12 cellular contexts compared by ENCODE assay signal in genomic region chr5:56183507-56183906, GRCh38. TPM values are rescaled to one million over a fixed set of nuclear protein-coding genes. Genes with fewer than 3 reads are reported as not detected.
A peak's percentile ranks its signal among the peaks of the same experiment; 100 is the strongest.
DNase-seq lines count a peak whose midpoint lies in the region; ATAC-seq, FAIRE-seq and TF ChIP-seq lines count a peak whose summit lies in the region.
"Had no signal": no experiment of that assay in that cellular context is flagged by ENCODE, and none has a peak within 500 bp of the region (broad histone marks: within the 10 kb centered on the region; RNA-seq: fewer than 3 reads in every experiment).

No MANE protein-coding gene starts in this region.

- no peak overlapping the region for H3K23ac ChIP-seq in IMR-90 (ENCODE audit: low read depth, low read length)

- no peak for TF ChIP-seq CTCF in IMR-90 (conservative IDR thresholded peaks at IDR 0.05; ENCODE audit: low read depth, low read length)
- TF ChIP-seq CTCF in bronchial epithelial cell (IDR thresholded peaks at IDR 0.05; ENCODE audit: insufficient read depth, low read length, severe bottlenecking), result no peak

- H2AFZ ChIP-seq in IMR-90 (replicated peaks; ENCODE audit: low read length, poor library complexity), result no peak overlapping the region

- H3K4me3 ChIP-seq in IMR-90 (ENCODE audit: insufficient read depth, low read depth, low read length) (no peak overlapping the region), bronchial epithelial cell (ENCODE audit: low read depth, low read length) (no peak overlapping the region)
- no peak overlapping the region for H3K4me3 ChIP-seq in naive thymus-derived CD4-positive, alpha-beta T cell (ENCODE audit: low read length)

- H3K27me3 Mint-ChIP-seq in naive thymus-derived CD4-positive, alpha-beta T cell, result peaks cover 0 to 10% (median 0%) of the 10 kb centered on the region in 5 donors

- no peak overlapping the region for H2AK9ac ChIP-seq in IMR-90 (replicated peaks; ENCODE audit: low read depth, low read length, poor library complexity)

- peak overlapping the region; percentile 86 for H2BK20ac ChIP-seq in IMR-90 (ENCODE audit: low read depth, low read length)

- in situ Hi-C loops in IMR-90 (cut with MboI; ENCODE audit: low sequenced_read_pairs), result no loop called here

- H3K36me3 ChIP-seq in IMR-90 (ENCODE audit: control insufficient read depth, insufficient read depth, low read length) (no peaks in the 10 kb centered on the region), bronchial epithelial cell (ENCODE audit: control insufficient read depth, insufficient read depth, low read length) (no peaks in the 10 kb centered on the region)
- H3K36me3 ChIP-seq in naive thymus-derived CD4-positive, alpha-beta T cell (ENCODE audit: control insufficient read depth in 2 of 3, insufficient read depth in 3 of 3, low read length in 3 of 3), result no peaks in the 10 kb centered on the region
- H3K36me3 ChIP-seq: neutrophil had no signal

- H3K36me3 Mint-ChIP-seq in naive thymus-derived CD4-positive, alpha-beta T cell, result no peaks in the 10 kb centered on the region

- H2BK5ac ChIP-seq in IMR-90 (ENCODE audit: low read depth, low read length, poor library complexity, severe bottlenecking), result peak overlapping the region; percentile 7

- no peak overlapping the region for H3K4me3 Mint-ChIP-seq in naive thymus-derived CD4-positive, alpha-beta T cell

- no peak overlapping the region; the same call in 1 of the 2 replicates for H3K18ac ChIP-seq in IMR-90 (ENCODE audit: low read depth, low read length)

- DNase-seq in DMS53 treated with DMSO at 0.1 percent for 48 hours (lab: John Stamatoyannopoulos, UW; ENCODE audit: unreplicated experiment) (peak; percentile 29), IMR-90 (peak; percentile 98), bronchial epithelial cell (ENCODE audit: low read depth) (peak; percentile 98), NCI-H510A (lab: John Stamatoyannopoulos, UW) (no peak), SKM-1 (lab: John Stamatoyannopoulos, UW; ENCODE audit: unreplicated experiment) (no peak)
- DNase-seq in naive thymus-derived CD4-positive, alpha-beta T cell, result no peak
- DNase-seq: NCI-H187 had no signal

- no peaks in the 10 kb centered on the region for H4K20me1 ChIP-seq in IMR-90 (ENCODE audit: insufficient read depth, low read length)

- peak overlapping the region; percentile 70 for H4K91ac ChIP-seq in IMR-90 (ENCODE audit: insufficient read depth, low read depth, low read length)

- peak overlapping the region; percentile 75 for H3K4ac ChIP-seq in IMR-90 (ENCODE audit: low read depth, low read length)

- peak overlapping the region in 2 of 9 donors; percentile 5 to 7 for H3K27ac Mint-ChIP-seq in naive thymus-derived CD4-positive, alpha-beta T cell

- peak overlapping the region; percentile 69 for H2BK120ac ChIP-seq in IMR-90 (ENCODE audit: low read depth, low read length)

- H3K14ac ChIP-seq in IMR-90 (replicated peaks; ENCODE audit: low read depth, low read length), result peak overlapping the region; percentile 24; the same call in 1 of the 2 replicates

- no TSS peak for BruUV-seq in IMR-90 (replicated peaks; lab: Mats Ljungman, UMichigan)

- CTCF ChIA-PET in IMR-90 (lab: Yijun Ruan, JAX), result no interaction called here
- CTCF ChIA-PET in naive thymus-derived CD4-positive, alpha-beta T cell (lab: Charles Lee), result interaction anchor here (1.2 kb wide), 1 partner anchor 244 kb away, joined by 3 read pairs; no protein-coding TSS in a partner anchor

- peak; percentile 50 for FAIRE-seq in bronchial epithelial cell (lab: Jason Lieb, UNC)

- H3K4me2 ChIP-seq in IMR-90 (ENCODE audit: low read depth, low read length), result no peak overlapping the region

- no peak overlapping the region for H4K5ac ChIP-seq in IMR-90 (ENCODE audit: low read depth, low read length)

- ATAC-seq in IMR-90 (ENCODE audit: low read depth) (peak; percentile 94), GM18502 (IDR thresholded peaks at IDR 0.05; ENCODE audit: poor library complexity, unreplicated experiment) (no peak), HG03097 (IDR thresholded peaks at IDR 0.05; ENCODE audit: low FRiP score, unreplicated experiment) (no peak)
- peak; percentile 68 for ATAC-seq in naive thymus-derived CD4-positive, alpha-beta T cell

- no peak for TF ChIP-seq RAD21 in IMR-90 (IDR thresholded peaks at IDR 0.05; ENCODE audit: low read length)

- no peak overlapping the region for H3K56ac ChIP-seq in IMR-90 (ENCODE audit: extremely low read depth, insufficient read depth, low read length)

- H4K8ac ChIP-seq in IMR-90 (ENCODE audit: low read depth in 2 of 2, low read length in 2 of 2), result peak overlapping the region in 1 of 2 experiments; percentile 24; a peak in 1 of 4 replicates

- H2AK5ac ChIP-seq in IMR-90 (ENCODE audit: low read depth, low read length), result peak overlapping the region; percentile 56

- H3K9me3 Mint-ChIP-seq in naive thymus-derived CD4-positive, alpha-beta T cell, result no peaks in the 10 kb centered on the region

- H3K4me1 ChIP-seq in IMR-90 (ENCODE audit: control insufficient read depth, insufficient read depth, low read length), result peaks cover 7% of the 10 kb centered on the region
- no peaks in the 10 kb centered on the region for H3K4me1 ChIP-seq in naive thymus-derived CD4-positive, alpha-beta T cell (ENCODE audit: control insufficient read depth in 2 of 2, insufficient read depth in 2 of 2, low read length in 2 of 2)

- TF ChIP-seq POLR2A in IMR-90 (IDR thresholded peaks at IDR 0.05; ENCODE audit: low read depth, low read length), result no peak

- peak overlapping the region; percentile 39; the same call in 2 of the 3 replicates for H2BK15ac ChIP-seq in IMR-90 (ENCODE audit: low read depth, low read length)

- no peak overlapping the region; the same call in 1 of the 2 replicates for H3K27ac ChIP-seq in IMR-90 (ENCODE audit: insufficient read depth, low read length)
- no peak overlapping the region for H3K27ac ChIP-seq in naive thymus-derived CD4-positive, alpha-beta T cell (ENCODE audit: low read depth, low read length)
- H3K27ac ChIP-seq: neutrophil had no signal

- peaks cover 10% of the 10 kb centered on the region for H3K9me1 ChIP-seq in IMR-90 (ENCODE audit: insufficient read depth, low read length)

- intact Hi-C loops in IMR-90 (cut with micrococcal nuclease), result no loop called here
- intact Hi-C loops in naive thymus-derived CD4-positive, alpha-beta T cell (cut with micrococcal nuclease), result no loop called here

- H3K79me1 ChIP-seq in IMR-90 (ENCODE audit: low read depth in 1 of 2, low read length in 2 of 2), result no peaks in the 10 kb centered on the region

- peaks cover 0 to 4% (median 0%) of the 10 kb centered on the region in 7 donors for H3K4me1 Mint-ChIP-seq in naive thymus-derived CD4-positive, alpha-beta T cell

- dilution Hi-C loops in IMR-90 (cut with HindIII; ENCODE audit: low sequenced_read_pairs, unreplicated experiment), result no loop called here

- WGBS in IMR-90 (ENCODE audit: extremely low coverage in 2 of 2, insufficient read length in 1 of 2), 2 experiments, result no CpG with 5 or more reads among the region's 4 CpGs

- POLR2A ChIA-PET in IMR-90 (lab: Charles Lee; ENCODE audit: unreplicated experiment), result no interaction called here
- POLR2A ChIA-PET in naive thymus-derived CD4-positive, alpha-beta T cell (lab: Charles Lee), result no interaction called here

- H3K27me3 ChIP-seq in IMR-90 (ENCODE audit: control insufficient read depth, insufficient read depth, low read length), result no peaks in the 10 kb centered on the region
- no peaks in the 10 kb centered on the region for H3K27me3 ChIP-seq in bronchial epithelial cell (ENCODE audit: control insufficient read depth, insufficient read depth, low read length)
- H3K27me3 ChIP-seq in naive thymus-derived CD4-positive, alpha-beta T cell (ENCODE audit: control insufficient read depth in 2 of 2, insufficient read depth in 2 of 2, low read length in 2 of 2), result no peaks in the 10 kb centered on the region

- no peaks in the 10 kb centered on the region for H3K9me3 ChIP-seq in IMR-90 (ENCODE audit: control insufficient read depth, insufficient read depth, low read length)
- H3K9me3 ChIP-seq in naive thymus-derived CD4-positive, alpha-beta T cell (ENCODE audit: control insufficient read depth in 2 of 3, low read length in 3 of 3), result no peaks in the 10 kb centered on the region
- H3K9me3 ChIP-seq: neutrophil had no signal

- H3K9ac ChIP-seq in IMR-90 (ENCODE audit: low read depth, low read length), result no peak overlapping the region

TF ChIP-seq in IMR-90, 13 proteins besides CTCF, POLR2A, EP300 and RAD21 (continues in another document):
- TF ChIP-seq CEBPB (IDR thresholded peaks at IDR 0.05; ENCODE audit: low read depth, low read length), result 0 out of 2 replicates have a peak, but pooled peaks have one; percentile 0
- TF ChIP-seq FOS (IDR thresholded peaks at IDR 0.05; ENCODE audit: low read depth, low read length), result peak; percentile 93
- no peak for TF ChIP-seq MAZ (IDR thresholded peaks at IDR 0.05; ENCODE audit: borderline replicate concordance, low read depth, low read length)
- no peak for TF ChIP-seq RFX5 (IDR thresholded peaks at IDR 0.05; ENCODE audit: low read depth, low read length)
- no peak for TF ChIP-seq MAFK (IDR thresholded peaks at IDR 0.05; ENCODE audit: low read depth, low read length)
- TF ChIP-seq BHLHE40 (IDR thresholded peaks at IDR 0.05; ENCODE audit: low read depth, low read length), result peak; percentile 81
- no peak for TF ChIP-seq MXI1 (IDR thresholded peaks at IDR 0.05; ENCODE audit: borderline replicate concordance, low read depth, low read length)
- TF ChIP-seq NFE2L2 (IDR thresholded peaks at IDR 0.05; ENCODE audit: low read depth, low read length), result no peak
- TF ChIP-seq ELK1 (IDR thresholded peaks at IDR 0.05; ENCODE audit: borderline replicate concordance, low read depth, low read length), result no peak

RNA-seq across cellular contexts. Expression of gene ANKRD55, which starts 49.6 kb away (rescaled TPM):
- total RNA-seq in IMR-90 (2012; rRNA removed) (0.28 TPM in 1 of 2 replicates, not detected in the other), bronchial epithelial cell (not detected in 2 replicates)
- not detected in 2 replicates for polyA plus RNA-seq in IMR-90 (2012; rRNA removed)
- polyA plus RNA-seq in IMR-90 (2012; cell fraction: cytosol; rRNA removed), result 0.13 TPM in 1 of 2 replicates, not detected in the other
- polyA plus RNA-seq in IMR-90 (2012; cell fraction: nucleus; rRNA removed; ENCODE audit: low replicate concordance), result not detected in 2 replicates
- total RNA-seq in naive thymus-derived CD4-positive, alpha-beta T cell, result 10 to 100 TPM in 4 of 5 experiments, 1 to 10 TPM in 1; 7.1 to 26.4 (median 23.8) TPM
- 10 to 100 TPM; 48.2 to 89.7 TPM for polyA plus RNA-seq in naive thymus-derived CD4-positive, alpha-beta T cell
- total RNA-seq: chondrocyte, SK-MEL-5 had no signal

Comparison
In these comparisons a context has a peak if more than half of its experiments do, and no peak if none do; other contexts are left out.
1. DNase-seq: peak in DMS53 treated with DMSO at 0.1 percent for 48 hours (single experiment), IMR-90 (single experiment) and bronchial epithelial cell (single experiment); none in naive thymus-derived CD4-positive, alpha-beta T cell (0 of 9), NCI-H510A (single experiment) and SKM-1 (single experiment).
2. ATAC-seq: peak in IMR-90 (single experiment) and naive thymus-derived CD4-positive, alpha-beta T cell (single experiment); none in GM18502 (single experiment) and HG03097 (single experiment).